Comparison of ENCODE assay signal across 25 cellular contexts in genomic region chr3:52551118-52551517, GRCh38. TPM values are rescaled to one million over a fixed set of nuclear protein-coding genes. Genes with fewer than 3 reads are reported as not detected.
"Had no signal": no experiment of that assay in that cellular context is flagged by ENCODE, and none has a peak within 500 bp of the region (broad histone marks: within the 10 kb centered on the region; RNA-seq: fewer than 3 reads in every experiment).

No MANE protein-coding gene starts in this region.

- H3K4me3 Mint-ChIP-seq: activated CD8-positive, alpha-beta T cell treated with anti-CD3 and anti-CD28 coated beads, Interleukin-2, amount 10 ng/mL, durations not matched to agents 7 days and 5 days; activated naive CD4-positive, alpha-beta T cell treated with anti-CD3 and anti-CD28 coated beads for 36 hours; activated naive CD8-positive, alpha-beta T cell treated with anti-CD3 and anti-CD28 coated beads, Interleukin-2, amount 50 U/mL, for 24 hours; naive B cell had no signal

- H3K9me3 ChIP-seq: body of pancreas, mucosa of descending colon, prostate gland, stomach, vagina had no signal

- DNase-seq: activated CD4-positive, alpha-beta T cell treated with anti-CD3 and anti-CD28 coated beads for 1 hour; activated CD4-positive, alpha-beta T cell treated with anti-CD3 and anti-CD28 coated beads, Interleukin-2, amount 50 U/mL, for 1 hour; activated CD8-positive, alpha-beta T cell treated with anti-CD3 and anti-CD28 coated beads, Interleukin-2, amount 10 ng/mL, durations not matched to agents 7 days and 5 days; activated effector memory CD4-positive, alpha-beta T cell treated with Interleukin-2 at 50 U/mL for 16 hours; activated naive CD4-positive, alpha-beta T cell treated with anti-CD3 and anti-CD28 coated beads for 36 hours; activated naive CD8-positive, alpha-beta T cell treated with anti-CD3 and anti-CD28 coated beads, Interleukin-2, amount 50 U/mL, for 24 hours; activated T-cell treated with anti-CD3 and anti-CD28 coated beads, Interleukin-2, amount 50 U/mL, for 1 hour; anterior cingulate cortex; body of pancreas; central memory CD4-positive, alpha-beta T cell; dermis blood vessel endothelial cell; effector memory CD4-positive, alpha-beta T cell; foreskin keratinocyte; kidney; mesenchymal stem cell; mucosa of descending colon; naive B cell; stimulated activated CD4-positive, alpha-beta T cell treated with anti-CD3 and anti-CD28 coated beads, Interleukin-12 subunit alpha, Interleukin-12 subunit beta, amount 100 ng/mL, for 4 hours; stimulated activated CD4-positive, alpha-beta T cell treated with anti-CD3 and anti-CD28 coated beads, Interleukin-4, amount 100 ng/mL, for 4 hours; stomach; T-helper 9 cell; trophoblast cell had no signal

- H3K27me3 ChIP-seq: body of pancreas, foreskin keratinocyte, stomach, vagina had no signal

- H3K4me1 ChIP-seq: foreskin keratinocyte, prostate gland, vagina had no signal

- H3K9me3 Mint-ChIP-seq: activated naive CD4-positive, alpha-beta T cell treated with anti-CD3 and anti-CD28 coated beads for 36 hours; activated naive CD8-positive, alpha-beta T cell treated with anti-CD3 and anti-CD28 coated beads, Interleukin-2, amount 50 U/mL, for 24 hours; naive B cell had no signal

- H3K27me3 Mint-ChIP-seq: activated naive CD8-positive, alpha-beta T cell treated with anti-CD3 and anti-CD28 coated beads, Interleukin-2, amount 50 U/mL, for 24 hours; naive B cell had no signal

- ATAC-seq: activated CD8-positive, alpha-beta T cell treated with anti-CD3 and anti-CD28 coated beads, Interleukin-2, amount 10 ng/mL, durations not matched to agents 7 days and 5 days; activated naive CD8-positive, alpha-beta T cell treated with anti-CD3 and anti-CD28 coated beads, Interleukin-2, amount 50 U/mL, for 24 hours; body of pancreas; foreskin keratinocyte; left lobe of liver; mucosa of descending colon had no signal

- H3K4me3 ChIP-seq: body of pancreas, mucosa of descending colon, prostate gland, stomach, vagina had no signal

- FAIRE-seq: kidney had no signal

- H3K27ac ChIP-seq: body of pancreas, foreskin keratinocyte, prostate gland, stomach, vagina had no signal

- H3K27ac Mint-ChIP-seq: activated CD8-positive, alpha-beta T cell treated with anti-CD3 and anti-CD28 coated beads, Interleukin-2, amount 10 ng/mL, durations not matched to agents 7 days and 5 days; activated naive CD4-positive, alpha-beta T cell treated with anti-CD3 and anti-CD28 coated beads for 36 hours; activated naive CD8-positive, alpha-beta T cell treated with anti-CD3 and anti-CD28 coated beads, Interleukin-2, amount 50 U/mL, for 24 hours had no signal

RNA-seq across cellular contexts. Expression of gene STAB1, which starts 56.0 kb away (rescaled TPM):
- total RNA-seq: foreskin keratinocyte had no signal
